In genomic region chr2:178247255-178247654, GRCh38 we compare ENCODE assay signal across 28 cellular contexts. TPM values are rescaled to one million over a fixed set of nuclear protein-coding genes. Genes with fewer than 3 reads are reported as not detected.
"Had no signal": no experiment of that assay in that cellular context is flagged by ENCODE, and none has a peak within 500 bp of the region (broad histone marks: within the 10 kb centered on the region; RNA-seq: fewer than 3 reads in every experiment).

No MANE protein-coding gene starts in this region.

- DNase-seq: activated CD4-positive, alpha-beta T cell treated with anti-CD3 and anti-CD28 coated beads for 4 hours; activated CD4-positive, alpha-beta T cell treated with anti-CD3 and anti-CD28 coated beads, Interleukin-2, amount 50 U/mL, for 48 hours; activated CD8-positive, alpha-beta memory T cell treated with anti-CD3 and anti-CD28 coated beads for 24 hours; activated effector memory CD4-positive, alpha-beta T cell treated with Interleukin-2 at 50 U/mL for 16 hours; activated naive CD4-positive, alpha-beta T cell treated with Interleukin-2 at 50 U/mL for 16 hours; dorsolateral prefrontal cortex; effector memory CD4-positive, alpha-beta T cell; islet precursor cell; midbrain; natural killer cell; stimulated activated CD4-positive, alpha-beta T cell treated with anti-CD3 and anti-CD28 coated beads, Interleukin-1b, Interleukin-23, amount 100 ng/mL, for 48 hours; stimulated activated CD4-positive, alpha-beta T cell treated with anti-CD3 and anti-CD28 coated beads, Interleukin-4, amount 100 ng/mL, for 4 hours; stimulated activated CD8-positive, alpha-beta memory T cell treated with anti-CD3 and anti-CD28 coated beads, Interleukin-4, amount 100 ng/mL, for 48 hours; stomach; T-helper 9 cell; thyroid gland; upper lobe of left lung had no signal

- H3K4me3 ChIP-seq: coronary artery, dorsolateral prefrontal cortex, gastroesophageal sphincter, hepatocyte, smooth muscle cell, stomach, thyroid gland, upper lobe of left lung, vagina had no signal

- H2AFZ ChIP-seq: hepatocyte had no signal

- H3K27ac ChIP-seq: coronary artery, gastroesophageal sphincter, hepatocyte, stomach, thyroid gland, upper lobe of left lung, vagina, VCaP had no signal

- H3K79me2 ChIP-seq: hepatocyte had no signal

- H3K9me3 ChIP-seq: gastroesophageal sphincter, stomach, thyroid gland, upper lobe of left lung, vagina had no signal

- H3K27me3 Mint-ChIP-seq: activated naive CD8-positive, alpha-beta T cell had no signal

- H3K9me3 Mint-ChIP-seq: memory B cell; natural killer cell; stimulated activated memory B cell treated with anti-CD40 and anti-IgM and Interleukin-4, amounts not matched to agents 10 μg/mL and 1 μg/mL and 100 μg/mL, for 72 hours; T-helper 1 cell treated with Interleukin-12 subunit alpha and Interleukin-12 subunit beta and Interleukin-4 antibody, amounts not matched to agents 30 μg/mL and 1 μg/mL, for 36 hours had no signal

- H3K4me3 Mint-ChIP-seq: activated naive CD8-positive, alpha-beta T cell; memory B cell; natural killer cell; stimulated activated memory B cell treated with anti-CD40 and anti-IgM and Interleukin-4, amounts not matched to agents 10 μg/mL and 1 μg/mL and 100 μg/mL, for 72 hours; T-helper 1 cell treated with Interleukin-12 subunit alpha and Interleukin-12 subunit beta and Interleukin-4 antibody, amounts not matched to agents 30 μg/mL and 1 μg/mL, for 36 hours had no signal

- H3K27me3 ChIP-seq: dorsolateral prefrontal cortex, gastroesophageal sphincter, hepatocyte, stomach, thyroid gland, upper lobe of left lung, vagina had no signal

- ATAC-seq: gastroesophageal sphincter; natural killer cell; sciatic nerve; stimulated activated memory B cell treated with anti-CD40 and anti-IgM and Interleukin-4, amounts not matched to agents 10 μg/mL and 1 μg/mL and 100 μg/mL, for 72 hours had no signal

- H3K36me3 Mint-ChIP-seq: activated naive CD8-positive, alpha-beta T cell; memory B cell; natural killer cell; stimulated activated memory B cell treated with anti-CD40 and anti-IgM and Interleukin-4, amounts not matched to agents 10 μg/mL and 1 μg/mL and 100 μg/mL, for 72 hours had no signal

- H3K4me1 Mint-ChIP-seq: memory B cell; natural killer cell; stimulated activated memory B cell treated with anti-CD40 and anti-IgM and Interleukin-4, amounts not matched to agents 10 μg/mL and 1 μg/mL and 100 μg/mL, for 72 hours had no signal

- H3K4me2 ChIP-seq: hepatocyte, smooth muscle cell had no signal

- H3K27ac Mint-ChIP-seq: activated naive CD8-positive, alpha-beta T cell; memory B cell; natural killer cell; stimulated activated memory B cell treated with anti-CD40 and anti-IgM and Interleukin-4, amounts not matched to agents 10 μg/mL and 1 μg/mL and 100 μg/mL, for 72 hours; T-helper 1 cell treated with Interleukin-12 subunit alpha and Interleukin-12 subunit beta and Interleukin-4 antibody, amounts not matched to agents 30 μg/mL and 1 μg/mL, for 36 hours had no signal

- H3K36me3 ChIP-seq: gastroesophageal sphincter, stomach, thyroid gland, upper lobe of left lung, vagina had no signal

RNA-seq across cellular contexts. Expression of gene OSBPL6, which starts 52.9 kb away (rescaled TPM):
- total RNA-seq: natural killer cell had no signal
